8 cellular contexts compared by ENCODE assay signal in the genomic region with DNA sequence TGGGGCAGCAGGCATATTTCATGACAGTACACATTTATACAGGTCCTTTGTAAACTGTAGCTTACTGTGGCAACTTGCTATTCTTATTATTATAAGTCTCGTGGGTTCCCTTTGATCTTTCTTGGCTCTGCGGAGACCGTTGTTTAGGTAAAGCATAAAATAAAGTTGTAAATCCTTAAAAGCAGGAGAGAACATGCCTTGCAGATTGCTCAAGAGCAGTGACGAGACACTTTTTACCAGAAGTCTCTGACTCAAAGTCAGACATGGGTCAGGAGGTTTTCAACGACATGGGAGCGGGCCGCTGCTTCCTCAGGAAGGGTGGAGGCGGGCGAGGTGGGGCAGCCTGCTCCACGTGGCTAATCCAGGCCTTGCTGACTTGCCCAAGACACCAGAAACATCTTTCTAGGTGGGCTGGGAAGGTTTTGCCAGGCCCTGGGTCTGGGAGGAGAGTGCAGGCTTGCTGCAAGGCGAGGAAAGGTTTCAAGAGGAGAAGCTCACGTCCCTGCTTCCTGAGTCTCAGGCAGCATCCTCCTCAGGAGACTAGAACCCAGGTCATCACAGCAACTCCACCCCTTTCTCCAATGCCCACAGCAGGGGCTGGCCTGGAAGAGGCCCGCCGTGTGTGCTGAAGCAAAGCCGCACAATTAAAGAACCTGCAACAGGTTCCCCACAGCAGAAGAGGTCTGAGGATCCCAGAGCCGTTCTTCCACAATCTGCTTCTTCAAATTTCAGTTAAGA. TPM values are rescaled to one million over a fixed set of nuclear protein-coding genes. Genes with fewer than 3 reads are reported as not detected.
DNase-seq lines count a peak whose midpoint lies in the region; TF ChIP-seq lines count a peak whose summit lies in the region.

No MANE protein-coding gene starts in this region.

- no peak overlapping the region for H3K56ac ChIP-seq in mesendoderm (ENCODE audit: low read length)

- H4K5ac ChIP-seq in mesendoderm (ENCODE audit: low read length) = no peak overlapping the region

- no peak overlapping the region for H3K4me2 ChIP-seq in mesendoderm (ENCODE audit: low read length)
- H3K4me2 ChIP-seq in SK-N-SH = no peak overlapping the region

- peaks cover 0 to under 1% of the 10 kb centered on the region in 2 donors for H3K36me3 ChIP-seq in ascending aorta
- peaks cover 2% of the 10 kb centered on the region for H3K36me3 ChIP-seq in mesendoderm (ENCODE audit: control insufficient read depth, insufficient read depth, low read length)
- no peaks in the 10 kb centered on the region for H3K36me3 ChIP-seq in SK-N-SH (replicated peaks in 1 of 2; ENCODE audit: control insufficient read depth in 1 of 2, insufficient read depth in 2 of 2, low read length in 1 of 2)

- H3K23ac ChIP-seq in mesendoderm (ENCODE audit: low read length) = no peak overlapping the region

- H4K8ac ChIP-seq in mesendoderm (ENCODE audit: low read depth, low read length) = no peak overlapping the region

- no peak overlapping the region for H2BK15ac ChIP-seq in mesendoderm (replicated peaks; ENCODE audit: low read depth)

- no peak overlapping the region for H2AFZ ChIP-seq in SK-N-SH (ENCODE audit: low read depth)

- no CpG with 5 or more reads among the region's 16 CpGs for WGBS in mesendoderm (ENCODE audit: extremely low coverage, insufficient coverage, low lambda C conversion rate)
- WGBS in SK-N-SH (ENCODE audit: low lambda C conversion rate) = 85% methylated on average over 15 of the region's 16 CpGs

- TF ChIP-seq EP300 in SK-N-SH (IDR thresholded peaks at IDR 0.05; ENCODE audit: borderline replicate concordance in 1 of 2, low read depth in 1 of 2, low read length in 1 of 2) = no peak

- POLR2A ChIA-PET in SK-N-SH (lab: Yijun Ruan, JAX) = interaction anchor here (0.5 kb wide), 1 partner anchor 39 kb away, joined by 9 read pairs; no protein-coding TSS in a partner anchor

- H2AK5ac ChIP-seq in mesendoderm (ENCODE audit: low read length) = no peak overlapping the region

- intact Hi-C loops in ascending aorta (cut with DNase I) = no loop called here

- peak overlapping the region; percentile 23 to 65 for H3K27ac ChIP-seq in ascending aorta
- H3K27ac ChIP-seq in layer of hippocampus (ENCODE audit: low read depth, low read length) = peak overlapping the region; percentile 42
- H3K27ac ChIP-seq in mesendoderm (ENCODE audit: low read depth, low read length) = no peak overlapping the region
- H3K27ac ChIP-seq in SK-N-SH (ENCODE audit: low read depth in 2 of 2, low read length in 1 of 2) = no peak overlapping the region

- H3K4me3 ChIP-seq in ascending aorta (no peak overlapping the region), mesendoderm (ENCODE audit: low read length) (no peak overlapping the region), SK-N-SH (ENCODE audit: low read depth in 2 of 2, low read length in 1 of 2) (no peak overlapping the region)

- H2BK5ac ChIP-seq in mesendoderm (ENCODE audit: low read length) = no peak overlapping the region

- no peak overlapping the region for H3K4ac ChIP-seq in mesendoderm (ENCODE audit: low read depth, low read length)

- peaks cover 3% of the 10 kb centered on the region for H3F3A ChIP-seq in SK-N-SH (replicated peaks; ENCODE audit: insufficient read depth)

- no peak for TF ChIP-seq CTCF in ascending aorta (IDR thresholded peaks at IDR 0.05)
- TF ChIP-seq CTCF in SK-N-SH (IDR thresholded peaks at IDR 0.05) = no peak

- H3K4me1 ChIP-seq in ascending aorta = peaks cover 0 to 3% of the 10 kb centered on the region in 2 donors
- peaks cover 9% of the 10 kb centered on the region for H3K4me1 ChIP-seq in mesendoderm (ENCODE audit: control insufficient read depth, low read depth, low read length)
- H3K4me1 ChIP-seq in SK-N-SH (ENCODE audit: control insufficient read depth in 1 of 2, insufficient read depth in 2 of 2, low read depth in 1 of 2, low read length in 1 of 2) = peaks cover 0 to 11% of the 10 kb centered on the region in 2 experiments; a peak in 3 of 4 replicates

- H3K27me3 ChIP-seq in ascending aorta (no peaks in the 10 kb centered on the region), layer of hippocampus (ENCODE audit: control insufficient read depth, insufficient read depth, low read length) (no peaks in the 10 kb centered on the region), mesendoderm (ENCODE audit: insufficient read depth, low read length, poor library complexity) (no peaks in the 10 kb centered on the region), SK-N-SH (ENCODE audit: insufficient read depth) (no peaks in the 10 kb centered on the region)

- H3K9me2 ChIP-seq in SK-N-SH = no peaks in the 10 kb centered on the region

- peak in 2 of 3 donors; percentile 7 to 23 for DNase-seq in stimulated activated CD4-positive, alpha-beta T cell treated with anti-CD3 and anti-CD28 coated beads, Interleukin-12 subunit alpha, Interleukin-12 subunit beta, amount 100 ng/mL, for 48 hours (ENCODE audit: low read depth in 2 of 3, low spot score in 1 of 3)
- no peak for DNase-seq in stimulated activated CD4-positive, alpha-beta T cell treated with anti-CD3 and anti-CD28 coated beads, Interleukin-4, amount 100 ng/mL, for 1 hour
- peak; percentile 57 to 77 for DNase-seq in ascending aorta (ENCODE audit: low spot score in 2 of 2)
- DNase-seq in ureter (ENCODE audit: low spot score) = peak; percentile 88
- no peak for DNase-seq in mesendoderm
- no peak for DNase-seq in SK-N-SH
- DNase-seq in DMS 273 (lab: John Stamatoyannopoulos, UW; ENCODE audit: unreplicated experiment) = no peak

- CTCF ChIA-PET in SK-N-SH (lab: Yijun Ruan, JAX) = interaction anchor here (0.7 to 2.3 kb wide), 2 partner anchors 20 to 44 kb away, joined by 4 to 6 read pairs; no protein-coding TSS in a partner anchor

- H3K18ac ChIP-seq in mesendoderm (ENCODE audit: low read length) = no peak overlapping the region

- H4K20me1 ChIP-seq in SK-N-SH (ENCODE audit: insufficient read depth) = no peaks in the 10 kb centered on the region

- no peaks in the 10 kb centered on the region for H3K9me3 ChIP-seq in ascending aorta
- H3K9me3 ChIP-seq in SK-N-SH = no peaks in the 10 kb centered on the region

- TF ChIP-seq RAD21 in SK-N-SH (IDR thresholded peaks at IDR 0.05; ENCODE audit: low read length) = no peak

- H3K79me1 ChIP-seq in mesendoderm (ENCODE audit: low read length) = peaks cover 25% of the 10 kb centered on the region

- H3K9ac ChIP-seq in mesendoderm (ENCODE audit: low read length) (no peak overlapping the region), SK-N-SH (no peak overlapping the region)

- no peak overlapping the region for H2BK120ac ChIP-seq in mesendoderm (ENCODE audit: low read depth, low read length)

- H3K79me2 ChIP-seq in mesendoderm (ENCODE audit: control insufficient read depth, insufficient read depth, low read length) = peaks cover 31% of the 10 kb centered on the region
- H3K79me2 ChIP-seq in SK-N-SH (ENCODE audit: insufficient read depth) = peaks cover under 1% of the 10 kb centered on the region

TF ChIP-seq in SK-N-SH, 30 proteins besides CTCF, POLR2A, EP300 and RAD21:
- TF ChIP-seq RCOR1 (IDR thresholded peaks at IDR 0.05; ENCODE audit: low read length) = no peak

RNA-seq across cellular contexts. Expression of a gene that starts 6.5 kb away (rescaled TPM):
- 32.5 TPM for total RNA-seq in ascending aorta
- total RNA-seq in ureter = 60.8 TPM
- polyA plus RNA-seq in mesendoderm (2013, experiment 1 of 2) = 16.0 TPM
- 16.2 TPM for polyA plus RNA-seq in mesendoderm (2013, experiment 2 of 2)
- 5.1 and 5.6 TPM in 2 replicates for polyA plus RNA-seq in SK-N-SH (2012; rRNA removed)
- 2.1 and 3.2 TPM in 2 replicates for polyA plus RNA-seq in SK-N-SH (2012; cell fraction: cytosol; rRNA removed)
- 9.4 and 10.6 TPM in 2 replicates for polyA plus RNA-seq in SK-N-SH (2012; cell fraction: nucleus; rRNA removed)

RNA-seq across cellular contexts. Expression of a gene that starts 56.5 kb away (rescaled TPM):
- total RNA-seq in ascending aorta (9.0 TPM), ureter (38.8 TPM)
- polyA plus RNA-seq in mesendoderm (2013, experiment 1 of 2) = 44.1 TPM
- 45.6 TPM for polyA plus RNA-seq in mesendoderm (2013, experiment 2 of 2)
- polyA plus RNA-seq in SK-N-SH (2012; rRNA removed) = 2.3 and 2.7 TPM in 2 replicates
- polyA plus RNA-seq in SK-N-SH (2012; cell fraction: cytosol; rRNA removed) = 1.7 and 2.1 TPM in 2 replicates
- 1.6 and 2.0 TPM in 2 replicates for polyA plus RNA-seq in SK-N-SH (2012; cell fraction: nucleus; rRNA removed)

Comparison
In these comparisons a context has a peak if more than half of its experiments do, and no peak if none do; other contexts are left out.
1. DNase-seq: peak in stimulated activated CD4-positive, alpha-beta T cell treated with anti-CD3 and anti-CD28 coated beads, Interleukin-12 subunit alpha, Interleukin-12 subunit beta, amount 100 ng/mL, for 48 hours (2 of 3), ascending aorta (2 of 2) and ureter (single experiment); none in stimulated activated CD4-positive, alpha-beta T cell treated with anti-CD3 and anti-CD28 coated beads, Interleukin-4, amount 100 ng/mL, for 1 hour (single experiment), mesendoderm (single experiment), SK-N-SH (single experiment) and DMS 273 (single experiment).
2. H3K27ac ChIP-seq: peak in ascending aorta (2 of 2) and layer of hippocampus (single experiment); none in mesendoderm (single experiment) and SK-N-SH (0 of 2).